Comparison of ENCODE assay signal across 8 cellular contexts in the genomic region with DNA sequence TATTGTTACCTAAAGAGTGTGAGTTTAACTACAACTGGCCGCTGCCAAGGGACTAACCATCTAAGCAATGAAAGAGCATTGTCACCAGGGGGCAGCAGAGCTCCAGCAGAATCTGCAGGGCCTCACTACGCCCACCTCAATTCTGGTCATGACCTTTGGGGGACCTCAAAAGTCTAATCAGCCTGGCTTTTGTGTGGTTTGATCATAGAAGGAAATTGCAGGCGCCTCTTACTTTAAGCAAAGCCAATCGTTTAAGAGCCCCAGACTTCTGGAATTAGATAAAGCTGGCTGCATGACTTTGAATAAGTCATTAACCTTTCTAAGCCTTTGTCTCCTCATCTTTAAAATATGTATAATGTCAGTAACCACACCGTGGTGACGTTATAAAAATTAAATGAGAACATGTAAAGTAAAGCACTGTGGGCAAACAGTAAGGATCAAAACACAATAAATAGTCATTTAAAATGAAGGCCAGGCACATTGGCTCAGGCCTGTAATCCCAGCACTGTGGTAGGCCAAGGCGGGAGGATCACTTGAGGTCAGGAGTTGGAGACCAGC. TPM values are rescaled to one million over a fixed set of nuclear protein-coding genes. Genes with fewer than 3 reads are reported as not detected.
DNase-seq lines count a peak whose midpoint lies in the region; ATAC-seq and TF ChIP-seq lines count a peak whose summit lies in the region.

No MANE protein-coding gene starts in this region.

- no peaks in the 10 kb centered on the region for H3K36me3 ChIP-seq in esophagus muscularis mucosa

- H3K27me3 ChIP-seq in esophagus muscularis mucosa, result peaks cover 0 to 25% (median 0%) of the 10 kb centered on the region in 4 donors

- intact Hi-C loops in esophagus muscularis mucosa (cut with DNase I), result no loop called here

- DNase-seq in activated T-cell treated with anti-CD3 and anti-CD28 coated beads for 1 hour (ENCODE audit: low read depth), result peak; percentile 10
- no peak for DNase-seq in activated T-cell treated with anti-CD3 and anti-CD28 coated beads for 4 hours
- peak; percentile 51 for DNase-seq in KBM-7
- peak; percentile 27 for DNase-seq in UCSD-AML1 (lab: John Stamatoyannopoulos, UW; ENCODE audit: unreplicated experiment)
- no peak for DNase-seq in esophagus muscularis mucosa (ENCODE audit: extremely low spot score)
- no peak for DNase-seq in retinal pigment epithelial cell (ENCODE audit: low read depth)

- peak; percentile 9 to 53 (median 41) for TF ChIP-seq CTCF in esophagus muscularis mucosa (IDR thresholded peaks at IDR 0.05)
- peak; percentile 41 for TF ChIP-seq CTCF in retinal pigment epithelial cell (conservative IDR thresholded peaks at IDR 0.05; ENCODE audit: low read depth, low read length)

- 49% methylated on average over 7 of the region's 7 CpGs for WGBS in esophagus muscularis mucosa

- no peak for ATAC-seq in HG03280 (IDR thresholded peaks at IDR 0.05; ENCODE audit: unreplicated experiment)
- no peak for ATAC-seq in HG03025 (IDR thresholded peaks at IDR 0.05; ENCODE audit: low FRiP score, unreplicated experiment)

- TF ChIP-seq EP300 in esophagus muscularis mucosa (IDR thresholded peaks at IDR 0.05), result no peak

- in situ Hi-C loops in KBM-7 (cut with MboI; ENCODE audit: low pct_unique_long_range_greater_than_20kb, low sequenced_read_pairs), result no loop called here

- H3K4me3 ChIP-seq in esophagus muscularis mucosa (no peak overlapping the region), retinal pigment epithelial cell (ENCODE audit: low read length) (no peak overlapping the region)

- no peaks in the 10 kb centered on the region for H3K9me3 ChIP-seq in esophagus muscularis mucosa

- H3K27ac ChIP-seq in esophagus muscularis mucosa (replicated peaks in 1 of 4), result no peak overlapping the region

- no peak for TF ChIP-seq POLR2A in esophagus muscularis mucosa (IDR thresholded peaks at IDR 0.05; ENCODE audit: low read depth)

- no peaks in the 10 kb centered on the region for H3K4me1 ChIP-seq in esophagus muscularis mucosa

RNA-seq across cellular contexts. Expression of gene TBX3, which starts 58.6 kb away (rescaled TPM):
- total RNA-seq in esophagus muscularis mucosa, result 10 to 100 TPM in 1 of 4 donors, 1 to 10 TPM in 3; 5.3 to 10.4 (median 8.6) TPM

Comparison
In these comparisons a context has a peak if more than half of its experiments do, and no peak if none do; other contexts are left out.
1. DNase-seq: peak in activated T-cell treated with anti-CD3 and anti-CD28 coated beads for 1 hour (single experiment), KBM-7 (single experiment) and UCSD-AML1 (single experiment); none in activated T-cell treated with anti-CD3 and anti-CD28 coated beads for 4 hours (single experiment), esophagus muscularis mucosa (single experiment) and retinal pigment epithelial cell (single experiment).